14 cellular contexts compared by ENCODE assay signal in the genomic region with DNA sequence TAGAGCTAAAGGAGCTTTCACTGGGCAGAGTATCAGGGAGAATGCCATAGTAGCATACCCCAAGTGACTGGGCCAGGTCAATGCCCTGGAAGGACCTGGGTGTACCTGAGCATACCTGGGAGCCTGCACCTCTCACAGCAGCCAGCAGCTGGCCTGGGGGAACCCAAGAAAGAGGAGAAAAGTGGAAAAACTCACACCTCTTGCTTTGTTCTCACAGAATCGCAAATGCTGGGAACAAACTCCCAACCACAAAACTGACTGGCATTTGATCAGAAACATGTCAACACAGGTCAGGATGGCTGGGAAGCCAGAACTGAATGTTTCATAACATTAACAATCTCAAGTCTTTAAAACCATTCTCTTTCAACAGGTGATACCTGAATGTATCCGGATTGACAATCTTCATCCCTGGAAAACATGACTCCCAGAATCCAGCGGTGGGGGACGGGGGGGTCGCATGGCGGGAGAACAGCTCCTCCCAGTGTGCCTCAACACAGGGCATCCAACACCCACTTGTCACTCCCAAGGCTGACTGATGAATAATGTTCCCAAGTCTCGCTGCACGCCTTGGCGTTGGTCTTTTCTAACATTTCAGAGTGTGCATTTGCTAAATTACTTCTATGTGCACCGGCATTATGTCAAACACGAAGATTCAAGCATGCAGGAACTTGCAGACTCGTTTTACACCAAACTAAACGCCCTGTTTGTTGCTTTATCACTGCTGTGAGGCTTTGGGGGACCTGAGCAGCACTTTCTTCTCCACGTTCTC. TPM values are rescaled to one million over a fixed set of nuclear protein-coding genes. Genes with fewer than 3 reads are reported as not detected.
DNase-seq lines count a peak whose midpoint lies in the region; ATAC-seq and TF ChIP-seq lines count a peak whose summit lies in the region.
"Had no signal": no experiment of that assay in that cellular context is flagged by ENCODE, and none has a peak within 500 bp of the region (broad histone marks: within the 10 kb centered on the region; RNA-seq: fewer than 3 reads in every experiment).

No MANE protein-coding gene starts in this region.

- H3K4me1 Mint-ChIP-seq in activated naive CD8-positive, alpha-beta T cell (ENCODE audit: low read depth), result peaks cover 71% of the 10 kb centered on the region
- H3K4me1 Mint-ChIP-seq in activated naive CD8-positive, alpha-beta T cell treated with anti-CD3 and anti-CD28 coated beads, Interleukin-2, amount 50 U/mL, for 24 hours, result peaks cover 66% of the 10 kb centered on the region
- peaks cover 48 to 87% (median 80%) of the 10 kb centered on the region in 7 donors for H3K4me1 Mint-ChIP-seq in naive thymus-derived CD4-positive, alpha-beta T cell
- H3K4me1 Mint-ChIP-seq in type B pancreatic cell (ENCODE audit: unreplicated experiment) (peaks cover 26% of the 10 kb centered on the region), chondrocyte (ENCODE audit: low read depth) (peaks cover 46% of the 10 kb centered on the region)

- BruUV-seq in mammary epithelial cell (replicated peaks; lab: Mats Ljungman, UMichigan), result no TSS peak

- H3K4me3 Mint-ChIP-seq in activated naive CD8-positive, alpha-beta T cell, result no peak overlapping the region
- H3K4me3 Mint-ChIP-seq in activated naive CD8-positive, alpha-beta T cell treated with anti-CD3 and anti-CD28 coated beads, Interleukin-2, amount 50 U/mL, for 24 hours, result no peak overlapping the region
- H3K4me3 Mint-ChIP-seq in naive thymus-derived CD4-positive, alpha-beta T cell, result peak overlapping the region in 5 of 10 donors; percentile 22 to 78 (median 42)
- H3K4me3 Mint-ChIP-seq in type B pancreatic cell (peak overlapping the region; percentile 3), chondrocyte (ENCODE audit: unreplicated experiment) (no peak overlapping the region)

- H3K27ac Mint-ChIP-seq in activated naive CD8-positive, alpha-beta T cell, result peak overlapping the region; percentile 12
- H3K27ac Mint-ChIP-seq in activated naive CD8-positive, alpha-beta T cell treated with anti-CD3 and anti-CD28 coated beads, Interleukin-2, amount 50 U/mL, for 24 hours, result no peak overlapping the region
- peak overlapping the region in 5 of 9 donors; percentile 6 to 86 (median 49) for H3K27ac Mint-ChIP-seq in naive thymus-derived CD4-positive, alpha-beta T cell
- H3K27ac Mint-ChIP-seq in type B pancreatic cell, result no peak overlapping the region
- no peak overlapping the region for H3K27ac Mint-ChIP-seq in chondrocyte (ENCODE audit: unreplicated experiment)

- no peaks in the 10 kb centered on the region for H3K36me3 ChIP-seq in mammary epithelial cell (ENCODE audit: insufficient read depth, low read length)
- H3K36me3 ChIP-seq in naive thymus-derived CD4-positive, alpha-beta T cell (ENCODE audit: control insufficient read depth in 2 of 3, insufficient read depth in 3 of 3, low read length in 3 of 3), result peaks cover 0 to 24% (median 6%) of the 10 kb centered on the region in 3 experiments

- peak overlapping the region; percentile 8 for H2AFZ ChIP-seq in mammary epithelial cell (ENCODE audit: low read depth, low read length)

- peak overlapping the region; percentile 7 for H3K9ac ChIP-seq in mammary epithelial cell (ENCODE audit: insufficient read depth, low read length)

- ATAC-seq in activated naive CD8-positive, alpha-beta T cell treated with anti-CD3 and anti-CD28 coated beads, Interleukin-2, amount 50 U/mL, for 24 hours, result no peak
- no peak for ATAC-seq in naive thymus-derived CD4-positive, alpha-beta T cell
- ATAC-seq: A549; effector memory CD8-positive, alpha-beta T cell; left colon had no signal

- no peaks in the 10 kb centered on the region for H3K27me3 Mint-ChIP-seq in activated naive CD8-positive, alpha-beta T cell
- H3K27me3 Mint-ChIP-seq in activated naive CD8-positive, alpha-beta T cell treated with anti-CD3 and anti-CD28 coated beads, Interleukin-2, amount 50 U/mL, for 24 hours, result no peaks in the 10 kb centered on the region
- no peaks in the 10 kb centered on the region for H3K27me3 Mint-ChIP-seq in naive thymus-derived CD4-positive, alpha-beta T cell
- H3K27me3 Mint-ChIP-seq in type B pancreatic cell, result no peaks in the 10 kb centered on the region
- no peaks in the 10 kb centered on the region for H3K27me3 Mint-ChIP-seq in chondrocyte (ENCODE audit: low read depth)
- H3K27me3 Mint-ChIP-seq: effector memory CD8-positive, alpha-beta T cell had no signal

- no peaks in the 10 kb centered on the region for H3K9me3 ChIP-seq in mammary epithelial cell (replicated peaks; ENCODE audit: insufficient read depth, low read length)
- no peaks in the 10 kb centered on the region for H3K9me3 ChIP-seq in naive thymus-derived CD4-positive, alpha-beta T cell (ENCODE audit: control insufficient read depth in 2 of 3, low read length in 3 of 3)
- H3K9me3 ChIP-seq: A549 had no signal

- TF ChIP-seq CTCF in mammary epithelial cell (conservative IDR thresholded peaks at IDR 0.05 in 1 of 2, IDR thresholded peaks at IDR 0.05 in 1 of 2; ENCODE audit: extremely low read depth in 1 of 2, insufficient read depth in 1 of 2, low read depth in 1 of 2, low read length in 2 of 2) (peak in 1 of 2 donors; percentile 10), type B pancreatic cell (conservative IDR thresholded peaks at IDR 0.05) (no peak), chondrocyte (IDR thresholded peaks at IDR 0.05) (no peak)

- DNase-seq in activated naive CD8-positive, alpha-beta T cell treated with anti-CD3 and anti-CD28 coated beads, Interleukin-2, amount 50 U/mL, for 24 hours, result no peak
- DNase-seq in mammary epithelial cell (peak; percentile 85), type B pancreatic cell (ENCODE audit: extremely low spot score, unreplicated experiment) (no peak), chondrocyte (ENCODE audit: low spot score) (no peak), GF-D8 (lab: John Stamatoyannopoulos, UW) (no peak), NCI-H2171 treated with DMSO at 0.1 percent for 48 hours (lab: John Stamatoyannopoulos, UW) (no peak)
- DNase-seq in naive thymus-derived CD4-positive, alpha-beta T cell, result no peak
- DNase-seq: effector memory CD8-positive, alpha-beta T cell; left colon; NCI-H1092 treated with DMSO at 0.1 percent for 48 hours; NCI-H345; SW 1271 had no signal

- H3K4me1 ChIP-seq in mammary epithelial cell (ENCODE audit: insufficient read depth, low read length), result peaks cover 28% of the 10 kb centered on the region
- H3K4me1 ChIP-seq in naive thymus-derived CD4-positive, alpha-beta T cell (ENCODE audit: control insufficient read depth in 2 of 2, insufficient read depth in 2 of 2, low read length in 2 of 2), result peaks cover 14 to 33% of the 10 kb centered on the region in 2 donors
- H3K4me1 ChIP-seq: A549 had no signal

- H4K20me1 ChIP-seq in mammary epithelial cell (ENCODE audit: insufficient read depth, low read length), result no peaks in the 10 kb centered on the region

- dilution Hi-C loops in mammary epithelial cell (cut with HindIII; ENCODE audit: low sequenced_read_pairs), result no loop called here

- peak overlapping the region in 2 of 3 experiments; percentile 10 to 17 for H3K4me3 ChIP-seq in mammary epithelial cell (replicated peaks in 1 of 3; ENCODE audit: insufficient read depth in 1 of 3, low read depth in 2 of 3, low read length in 3 of 3)
- no peak overlapping the region for H3K4me3 ChIP-seq in naive thymus-derived CD4-positive, alpha-beta T cell (ENCODE audit: low read length)
- H3K4me3 ChIP-seq: A549 had no signal

- H3K4me2 ChIP-seq in mammary epithelial cell (ENCODE audit: insufficient read depth, low read depth, low read length), result peak overlapping the region; percentile 63
- H3K4me2 ChIP-seq: A549 had no signal

- POLR2A ChIA-PET in naive thymus-derived CD4-positive, alpha-beta T cell (lab: Charles Lee), result interaction anchor here (0.8 kb wide), 1 partner anchor 229 kb away, joined by 3 read pairs; no protein-coding TSS in a partner anchor

- H3K36me3 Mint-ChIP-seq in activated naive CD8-positive, alpha-beta T cell, result peaks cover 13% of the 10 kb centered on the region
- H3K36me3 Mint-ChIP-seq in activated naive CD8-positive, alpha-beta T cell treated with anti-CD3 and anti-CD28 coated beads, Interleukin-2, amount 50 U/mL, for 24 hours (ENCODE audit: low read depth), result peaks cover 53% of the 10 kb centered on the region
- peaks cover 6 to 35% (median 26%) of the 10 kb centered on the region in 5 donors for H3K36me3 Mint-ChIP-seq in naive thymus-derived CD4-positive, alpha-beta T cell
- peaks cover 44% of the 10 kb centered on the region for H3K36me3 Mint-ChIP-seq in type B pancreatic cell
- H3K36me3 Mint-ChIP-seq in chondrocyte (ENCODE audit: low read depth), result peaks cover 20% of the 10 kb centered on the region

- CTCF ChIA-PET in mammary epithelial cell (lab: Charles Lee; ENCODE audit: low non-redundant PET), result no interaction called here
- CTCF ChIA-PET in naive thymus-derived CD4-positive, alpha-beta T cell (lab: Charles Lee), result no interaction called here

- whole genome bisulfite sequencing in mammary epithelial cell (ENCODE audit: low coverage, missing lambda C conversion rate), result 2% methylated on average over 14 of the region's 14 CpGs

- in situ Hi-C loops in mammary epithelial cell (cut with MboI; ENCODE audit: low sequenced_read_pairs in 2 of 2), result loop anchor here (25.0 kb wide), 2 partner anchors 372 to 503 kb away; no protein-coding TSS in a partner anchor

- H3K27ac ChIP-seq in mammary epithelial cell (ENCODE audit: insufficient read depth, low read depth, low read length), result peak overlapping the region; percentile 53
- no peak overlapping the region for H3K27ac ChIP-seq in naive thymus-derived CD4-positive, alpha-beta T cell (ENCODE audit: low read depth, low read length)
- H3K27ac ChIP-seq: A549 had no signal

- no peaks in the 10 kb centered on the region for H3K27me3 ChIP-seq in mammary epithelial cell (ENCODE audit: insufficient read depth, low read length)
- no peaks in the 10 kb centered on the region for H3K27me3 ChIP-seq in naive thymus-derived CD4-positive, alpha-beta T cell (ENCODE audit: control insufficient read depth in 2 of 2, insufficient read depth in 2 of 2, low read length in 2 of 2)

- H3K9me3 Mint-ChIP-seq in activated naive CD8-positive, alpha-beta T cell (ENCODE audit: low read depth), result no peaks in the 10 kb centered on the region
- no peaks in the 10 kb centered on the region for H3K9me3 Mint-ChIP-seq in activated naive CD8-positive, alpha-beta T cell treated with anti-CD3 and anti-CD28 coated beads, Interleukin-2, amount 50 U/mL, for 24 hours
- no peaks in the 10 kb centered on the region for H3K9me3 Mint-ChIP-seq in naive thymus-derived CD4-positive, alpha-beta T cell
- H3K9me3 Mint-ChIP-seq in type B pancreatic cell, result no peaks in the 10 kb centered on the region
- no peaks in the 10 kb centered on the region for H3K9me3 Mint-ChIP-seq in chondrocyte (ENCODE audit: low read depth)
- H3K9me3 Mint-ChIP-seq: effector memory CD8-positive, alpha-beta T cell had no signal

- intact Hi-C loops in mammary epithelial cell (cut with micrococcal nuclease), result no loop called here
- intact Hi-C loops in naive thymus-derived CD4-positive, alpha-beta T cell (cut with micrococcal nuclease), result no loop called here

- no peaks in the 10 kb centered on the region for H3K79me2 ChIP-seq in mammary epithelial cell (ENCODE audit: insufficient read depth, low read length)

RNA-seq across cellular contexts. Expression of a gene that starts 7.9 kb away (rescaled TPM):
- 10 to 100 TPM in 1 of 2 donors, 1 to 10 TPM in 1; 4.6 to 17.0 TPM for total RNA-seq in mammary epithelial cell
- 4.0 TPM for polyA plus RNA-seq in mammary epithelial cell
- 18.6 TPM for polyA minus RNA-seq in mammary epithelial cell
- 100 to 1,000 TPM; 103 to 192 (median 149) TPM for total RNA-seq in naive thymus-derived CD4-positive, alpha-beta T cell
- 100 to 1,000 TPM; 120 to 156 TPM for polyA plus RNA-seq in naive thymus-derived CD4-positive, alpha-beta T cell
- 40.4 and 73.5 TPM in 2 replicates for total RNA-seq in type B pancreatic cell (ENCODE audit: low replicate concordance)
- total RNA-seq in chondrocyte, result 129 to 161 TPM (median 155 TPM) in 3 replicates

Comparison
In these comparisons a context has a peak if more than half of its experiments do, and no peak if none do; other contexts are left out.
1. H3K27ac Mint-ChIP-seq: peak in activated naive CD8-positive, alpha-beta T cell (single experiment) and naive thymus-derived CD4-positive, alpha-beta T cell (5 of 9); none in activated naive CD8-positive, alpha-beta T cell treated with anti-CD3 and anti-CD28 coated beads, Interleukin-2, amount 50 U/mL, for 24 hours (single experiment), type B pancreatic cell (single experiment) and chondrocyte (single experiment).